Comparison of ENCODE assay signal across 16 cellular contexts in genomic region chr11:36065436-36065835, GRCh38.
DNase-seq lines count a peak whose midpoint lies in the region; ATAC-seq, FAIRE-seq and TF ChIP-seq lines count a peak whose summit lies in the region.
"Had no signal": no experiment of that assay in that cellular context is flagged by ENCODE, and none has a peak within 500 bp of the region (broad histone marks: within the 10 kb centered on the region; RNA-seq: fewer than 3 reads in every experiment).

No MANE protein-coding gene starts in this region.

- H2AFZ ChIP-seq in GM23248 (no peak overlapping the region), smooth muscle cell (ENCODE audit: low read depth) (no peak overlapping the region)
- H2AFZ ChIP-seq: PC-9 had no signal

- TF ChIP-seq CTCF in bronchial epithelial cell (IDR thresholded peaks at IDR 0.05; ENCODE audit: insufficient read depth, low read length, severe bottlenecking) (no peak), smooth muscle cell (IDR thresholded peaks at IDR 0.05; ENCODE audit: borderline replicate concordance, insufficient read depth, poor library complexity, severe bottlenecking) (no peak)

- H3K36me3 ChIP-seq in GM23248 (ENCODE audit: low read depth) (no peaks in the 10 kb centered on the region), bronchial epithelial cell (ENCODE audit: control insufficient read depth, insufficient read depth, low read length) (peaks cover 1% of the 10 kb centered on the region), smooth muscle cell (ENCODE audit: low read depth) (peaks cover 3% of the 10 kb centered on the region)
- H3K36me3 ChIP-seq: HAP-1 had no signal

- no peaks in the 10 kb centered on the region for H3K9me2 ChIP-seq in GM23248 (ENCODE audit: insufficient read depth)

- H3K9ac ChIP-seq in GM23248 (no peak overlapping the region), smooth muscle cell (ENCODE audit: low read depth) (no peak overlapping the region)

- DNase-seq in GM23248 = peak; percentile 34
- DNase-seq in bronchial epithelial cell (ENCODE audit: low read depth) = peak; percentile 13
- peak; percentile 17 for DNase-seq in hepatic stellate cell (ENCODE audit: low spot score)
- no peak for DNase-seq in smooth muscle cell (lab: John Stamatoyannopoulos, UW; ENCODE audit: unreplicated experiment)
- no peak for DNase-seq in D341Med (ENCODE audit: low spot score)
- no peak for DNase-seq in NCI-H1694 treated with DMSO at 0.1 percent for 48 hours (lab: John Stamatoyannopoulos, UW)
- DNase-seq: C1 segment of cervical spinal cord, DMS153, MV-4-11, NCI-H1436, NCI-H2081 treated with DMSO at 0.1 percent for 48 hours, NCI-H226, NCI-H526 treated with DMSO at 0.1 percent for 48 hours, PC-9 had no signal

- H3K4me2 ChIP-seq in GM23248 (ENCODE audit: unreplicated experiment) = no peak overlapping the region
- peak overlapping the region; percentile 25 for H3K4me2 ChIP-seq in smooth muscle cell
- H3K4me2 ChIP-seq: PC-9 had no signal

- 71 to 72% methylated on average over 2 of the region's 2 CpGs for WGBS in GM23248 (ENCODE audit: low coverage in 1 of 2, low lambda C conversion rate in 2 of 2, missing lambda C conversion rate in 2 of 2), 2 experiments
- WGBS in smooth muscle cell (ENCODE audit: low lambda C conversion rate) = 38% methylated on average over 2 of the region's 2 CpGs

- no peak for ATAC-seq in GM21381 (IDR thresholded peaks at IDR 0.05; ENCODE audit: unreplicated experiment)

- H3K4me1 ChIP-seq in GM23248 (ENCODE audit: insufficient read depth) = no peaks in the 10 kb centered on the region
- H3K4me1 ChIP-seq in smooth muscle cell (ENCODE audit: low read depth) = peaks cover 24% of the 10 kb centered on the region

- H3K9me3 ChIP-seq in GM23248 (ENCODE audit: low read depth) (no peaks in the 10 kb centered on the region), smooth muscle cell (replicated peaks; ENCODE audit: low read depth) (peaks cover 7% of the 10 kb centered on the region)
- H3K9me3 ChIP-seq: HAP-1 had no signal

- H3K27ac ChIP-seq in GM23248 (no peak overlapping the region), smooth muscle cell (ENCODE audit: low read depth) (peak overlapping the region; percentile 46)
- H3K27ac ChIP-seq: PC-9 had no signal

- H3F3A ChIP-seq in GM23248 (ENCODE audit: insufficient read depth) = no peaks in the 10 kb centered on the region
- H3F3A ChIP-seq in smooth muscle cell (ENCODE audit: low read depth) = peaks cover 10% of the 10 kb centered on the region

- H3K27me3 ChIP-seq in GM23248 (replicated peaks; ENCODE audit: insufficient read depth) (no peaks in the 10 kb centered on the region), bronchial epithelial cell (ENCODE audit: control insufficient read depth, insufficient read depth, low read length) (no peaks in the 10 kb centered on the region), smooth muscle cell (ENCODE audit: low read depth) (no peaks in the 10 kb centered on the region)

- H4K20me1 ChIP-seq in GM23248 (ENCODE audit: insufficient read depth) (no peaks in the 10 kb centered on the region), smooth muscle cell (ENCODE audit: low read depth) (no peaks in the 10 kb centered on the region)

- no peaks in the 10 kb centered on the region for H3K79me2 ChIP-seq in GM23248 (ENCODE audit: insufficient read depth)
- H3K79me2 ChIP-seq in smooth muscle cell (ENCODE audit: low read depth) = no peaks in the 10 kb centered on the region

- H3K4me3 ChIP-seq in GM23248 = no peak overlapping the region
- no peak overlapping the region for H3K4me3 ChIP-seq in bronchial epithelial cell (ENCODE audit: low read depth, low read length)
- H3K4me3 ChIP-seq in smooth muscle cell = no peak overlapping the region
- H3K4me3 ChIP-seq: HAP-1, PC-9 had no signal

- in situ Hi-C loops in GM23248 (cut with MboI) = no loop called here

- FAIRE-seq in bronchial epithelial cell (lab: Jason Lieb, UNC) = no peak

Comparison
In these comparisons a context has a peak if more than half of its experiments do, and no peak if none do; other contexts are left out.
1. DNase-seq: peak in GM23248 (single experiment), bronchial epithelial cell (single experiment) and hepatic stellate cell (single experiment); none in smooth muscle cell (single experiment), D341Med (single experiment) and NCI-H1694 treated with DMSO at 0.1 percent for 48 hours (single experiment).